In genomic region chr1:156591432-156592157, GRCh38 we compare ENCODE assay signal across 8 cellular contexts. TPM values are rescaled to one million over a fixed set of nuclear protein-coding genes. Genes with fewer than 3 reads are reported as not detected.
A peak's percentile ranks its signal among the peaks of the same experiment; 100 is the strongest.
DNase-seq lines count a peak whose midpoint lies in the region; ATAC-seq and TF ChIP-seq lines count a peak whose summit lies in the region.

TSS of gene NAXE (plus strand) at chr1:156591776. CDS start at chr1:156591805, 29 bp downstream.

- H3K9me3 ChIP-seq in right cardiac atrium (ENCODE audit: control insufficient read depth, low read length) (no peaks in the 10 kb centered on the region), psoas muscle (no peaks in the 10 kb centered on the region)

- no peak for DNase-seq in HFF-Myc (ENCODE audit: extremely low read depth, low read depth)
- peak; percentile 64 for DNase-seq in NCI-H1092 (lab: John Stamatoyannopoulos, UW)
- DNase-seq in T-helper 2 cell = peak; percentile 52 to 76 (median 54)
- peak in 57 of 58 donors; percentile 11 to 85 (median 68) for DNase-seq in anterior cingulate cortex (lab: John Stamatoyannopoulos, UW)
- DNase-seq in right cardiac atrium = peak; percentile 75 to 90 (median 90)
- peak; percentile 75 to 83 for DNase-seq in psoas muscle
- DNase-seq in OCI-M2 (lab: John Stamatoyannopoulos, UW; ENCODE audit: unreplicated experiment) = no peak

- H3K4me1 ChIP-seq in right cardiac atrium (ENCODE audit: control insufficient read depth, insufficient read depth, low read length) (peaks cover 2% of the 10 kb centered on the region), psoas muscle (peaks cover 12% of the 10 kb centered on the region)

- TF ChIP-seq POLR2A in GM10847 (IDR thresholded peaks at IDR 0.05; ENCODE audit: extremely low read depth, insufficient read length) = peak; percentile 89

- peak within 1 kb of the TSS; percentile 81 for H3K4me3 ChIP-seq in HFF-Myc (replicated peaks; ENCODE audit: low read depth, low read length)
- peak within 1 kb of the TSS; percentile 74 for H3K4me3 ChIP-seq in right cardiac atrium (ENCODE audit: low read length)
- H3K4me3 ChIP-seq in psoas muscle = peak within 1 kb of the TSS; percentile 83

- WGBS in right cardiac atrium = under 1% methylated on average over 60 of the region's 60 CpGs
- 1% methylated on average over 38 to 60 of the region's 60 CpGs for WGBS in psoas muscle, 3 donors

- no peaks in the 10 kb centered on the region for H3K27me3 ChIP-seq in right cardiac atrium (ENCODE audit: control insufficient read depth, insufficient read depth)
- no peaks in the 10 kb centered on the region for H3K27me3 ChIP-seq in psoas muscle (ENCODE audit: insufficient read depth in 3 of 3, low read length in 2 of 3)

- intact Hi-C loops in right cardiac atrium (cut with DNase I) = loop anchor here in 3 of 4 donors (5.0 to 10.0 kb wide), 3 partner anchors 107 to 134 kb away; no protein-coding TSS in a partner anchor
- intact Hi-C loops in psoas muscle (cut with DNase I) = no loop called here

- peaks cover 12 to 42% of the 10 kb centered on the region in 2 donors for H3K36me3 ChIP-seq in psoas muscle (ENCODE audit: insufficient read depth in 1 of 2, low read depth in 1 of 2)

- ATAC-seq in right cardiac atrium = peak; percentile 95 to 96
- peak; percentile 92 to 97 (median 93) for ATAC-seq in psoas muscle

- H3K27ac ChIP-seq in right cardiac atrium (ENCODE audit: low read length) (peak within 1 kb of the TSS; percentile 85), psoas muscle (peak within 1 kb of the TSS; percentile 92)

- TF ChIP-seq CTCF in HFF-Myc (IDR thresholded peaks at IDR 0.05; ENCODE audit: low read depth, low read length, missing control alignments) (no peak), psoas muscle (IDR thresholded peaks at IDR 0.05) (no peak)

RNA-seq across cellular contexts. Expression of gene NAXE, which starts in this region (rescaled TPM):
- total RNA-seq in right cardiac atrium (100 to 1,000 TPM in 1 of 4 donors, 10 to 100 TPM in 3; 95.0 to 111 (median 98.9) TPM), psoas muscle (10 to 100 TPM; 44.3 to 77.5 (median 70.8) TPM)
- polyA plus RNA-seq in right cardiac atrium (131 TPM), psoas muscle (10 to 100 TPM; 62.6 to 74.4 (median 67.5) TPM)

Comparison
In these comparisons a context has a peak if more than half of its experiments do, and no peak if none do; other contexts are left out.
1. DNase-seq: peak in NCI-H1092 (single experiment), T-helper 2 cell (5 of 5), anterior cingulate cortex (57 of 58), right cardiac atrium (3 of 3) and psoas muscle (2 of 2); none in HFF-Myc (single experiment) and OCI-M2 (single experiment).
2. intact Hi-C loops: an anchor here in right cardiac atrium (5.0 to 10.0 kb wide); none called in psoas muscle.
3. Peak in every context shown above with its lines, with median percentiles within 50 percentile points of each other: H3K4me3 ChIP-seq.